Comparison of ENCODE assay signal across 7 cellular contexts in the genomic region with DNA sequence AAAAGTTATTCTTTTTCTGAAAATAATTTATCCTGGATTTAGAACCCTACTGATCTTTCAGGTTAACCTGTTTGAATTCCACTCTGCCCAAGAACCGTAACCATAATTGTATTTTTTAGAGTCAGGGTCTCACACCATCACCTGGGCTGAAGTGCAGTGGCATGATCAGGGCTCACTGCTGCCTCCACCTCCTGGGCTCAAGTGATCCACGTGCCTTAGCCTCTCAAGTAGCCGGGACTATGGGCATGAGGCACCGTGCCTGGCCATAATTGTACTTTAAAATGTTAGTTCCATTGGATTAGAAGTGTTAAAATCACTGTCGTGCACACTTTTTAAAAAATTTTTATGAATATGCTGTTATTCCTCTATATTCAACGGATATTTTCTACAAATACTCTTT. TPM values are rescaled to one million over a fixed set of nuclear protein-coding genes. Genes with fewer than 3 reads are reported as not detected.
DNase-seq lines count a peak whose midpoint lies in the region; ATAC-seq and TF ChIP-seq lines count a peak whose summit lies in the region.

No MANE protein-coding gene starts in this region.

- peak overlapping the region; percentile 80 to 83 for H3K4me3 Mint-ChIP-seq in H9

- peak overlapping the region; percentile 74 to 90 for H3K4me3 ChIP-seq in Panc1 (ENCODE audit: low read depth in 2 of 2, low read length in 2 of 2)
- peak overlapping the region in 3 of 4 experiments; percentile 67 to 82 (median 77) for H3K4me3 ChIP-seq in fibroblast of lung (replicated peaks in 1 of 4; ENCODE audit: control extremely low read depth in 1 of 4, insufficient read depth in 1 of 4, low read depth in 3 of 4, low read length in 4 of 4)
- peak overlapping the region; percentile 91 for H3K4me3 ChIP-seq in retinal pigment epithelial cell (ENCODE audit: low read length)

- CTCF ChIA-PET in Panc1 (lab: Charles Lee) = no interaction called here

- H2BK12ac ChIP-seq in H9 (ENCODE audit: insufficient read length, low read depth, low read length) = no peak overlapping the region

- no peak overlapping the region for H4K8ac ChIP-seq in H9 (replicated peaks; ENCODE audit: insufficient read length, low read depth, low read length)

- H3K9me3 Mint-ChIP-seq in H9 = no peaks in the 10 kb centered on the region

- WGBS in H9 (ENCODE audit: extremely low coverage, insufficient read length, low lambda C conversion rate) = no CpG with 5 or more reads among the region's 6 CpGs

- no peaks in the 10 kb centered on the region; a peak in 2 of 7 replicates for H3K36me3 Mint-ChIP-seq in H9 (ENCODE audit: insufficient read depth in 1 of 3, low read depth in 3 of 3)

- no peak overlapping the region; a peak in 1 of 7 replicates for H3K27ac Mint-ChIP-seq in H9

- no peak overlapping the region for H3K27ac ChIP-seq in H9 (ENCODE audit: insufficient read length, low read depth, low read length)
- H3K27ac ChIP-seq in Panc1 (ENCODE audit: low read length) = peak overlapping the region; percentile 83
- no peak overlapping the region for H3K27ac ChIP-seq in fibroblast of lung (ENCODE audit: insufficient read depth, low read length)
- H3K27ac ChIP-seq in foreskin keratinocyte = no peak overlapping the region

- H3K23me2 ChIP-seq in H9 (ENCODE audit: insufficient read length, low read depth, low read length, poor library complexity, severe bottlenecking) = peaks cover 10% of the 10 kb centered on the region

- H2BK20ac ChIP-seq in H9 (ENCODE audit: low read depth, low read length, poor library complexity, severe bottlenecking) = no peak overlapping the region

- in situ Hi-C loops in Panc1 (cut with HindIII; ENCODE audit: low pct_unique_long_range_greater_than_20kb, low sequenced_read_pairs) = no loop called here

- H3K4me1 ChIP-seq in H9 (ENCODE audit: insufficient read depth, low read length) = no peaks in the 10 kb centered on the region; the same call in 1 of the 2 replicates
- peaks cover 11% of the 10 kb centered on the region; the same call in 1 of the 2 replicates for H3K4me1 ChIP-seq in Panc1 (ENCODE audit: control insufficient read depth, insufficient read depth, low read length)
- H3K4me1 ChIP-seq in fibroblast of lung (ENCODE audit: control insufficient read depth, extremely low read depth, insufficient read depth, low read length) = no peaks in the 10 kb centered on the region
- peaks cover 16% of the 10 kb centered on the region for H3K4me1 ChIP-seq in foreskin keratinocyte

- no peak overlapping the region for H2AFZ ChIP-seq in H9 (ENCODE audit: low read length)
- no peak overlapping the region for H2AFZ ChIP-seq in fibroblast of lung (ENCODE audit: low read length)

- ATAC-seq in Panc1 = no peak
- ATAC-seq in foreskin keratinocyte = no peak
- ATAC-seq in GM21360 (IDR thresholded peaks at IDR 0.05; ENCODE audit: unreplicated experiment) = no peak

- H3K4me2 ChIP-seq in H9 (ENCODE audit: insufficient read depth, insufficient read length, low read length) = peak overlapping the region; percentile 58
- peak overlapping the region; percentile 94 for H3K4me2 ChIP-seq in fibroblast of lung (ENCODE audit: extremely low read depth, insufficient read depth, low read length)

- H3K79me1 ChIP-seq in H9 (ENCODE audit: insufficient read depth, low read depth, low read length, poor library complexity, severe bottlenecking) = no peaks in the 10 kb centered on the region

- no peak overlapping the region for H2BK120ac ChIP-seq in H9 (ENCODE audit: low read depth, low read length, poor library complexity, severe bottlenecking)

- intact Hi-C loops in Panc1 (cut with micrococcal nuclease; ENCODE audit: unreplicated experiment) = loop anchor here (5.0 kb wide), 1 partner anchor 135 kb away; no protein-coding TSS in a partner anchor

- H3K56ac ChIP-seq in H9 (ENCODE audit: insufficient read length, low read depth, low read length) = no peak overlapping the region

- no peak for TF ChIP-seq CTCF in H9 (conservative IDR thresholded peaks at IDR 0.05)
- TF ChIP-seq CTCF in Panc1 (IDR thresholded peaks at IDR 0.05) = no peak
- TF ChIP-seq CTCF in fibroblast of lung (conservative IDR thresholded peaks at IDR 0.05 in 1 of 2, IDR thresholded peaks at IDR 0.05 in 1 of 2; ENCODE audit: low read depth in 1 of 2, low read length in 2 of 2) = no peak
- no peak for TF ChIP-seq CTCF in retinal pigment epithelial cell (conservative IDR thresholded peaks at IDR 0.05; ENCODE audit: low read depth, low read length)
- no peak for TF ChIP-seq CTCF in foreskin keratinocyte (conservative IDR thresholded peaks at IDR 0.05)

- H2AK5ac ChIP-seq in H9 (ENCODE audit: insufficient read length, low read length) = no peak overlapping the region

- H3K27me3 Mint-ChIP-seq in H9 (ENCODE audit: low read depth) = no peaks in the 10 kb centered on the region

- BruUV-seq in Panc1 (replicated peaks; lab: Mats Ljungman, UMichigan) = no TSS peak

- DNase-seq in H9 = peak; percentile 40
- no peak for DNase-seq in Panc1 (ENCODE audit: low read depth, low spot score)
- no peak for DNase-seq in fibroblast of lung (ENCODE audit: low read depth in 2 of 2)
- no peak for DNase-seq in retinal pigment epithelial cell (ENCODE audit: low read depth)
- DNase-seq in foreskin keratinocyte = no peak
- DNase-seq in NOMO-1 treated with dmso at 0.1 percent for 144 hours (lab: John Stamatoyannopoulos, UW; ENCODE audit: unreplicated experiment) = no peak

- POLR2A ChIA-PET in Panc1 (lab: Charles Lee) = no interaction called here

- H4K20me1 ChIP-seq in H9 (ENCODE audit: control insufficient read depth, insufficient read depth, insufficient read length) (no peaks in the 10 kb centered on the region), fibroblast of lung (ENCODE audit: control insufficient read depth, extremely low read depth, insufficient read depth, low read length) (no peaks in the 10 kb centered on the region)

- H3K4ac ChIP-seq in H9 (ENCODE audit: low read depth, low read length) = no peak overlapping the region

- no peak overlapping the region for H3K18ac ChIP-seq in H9 (ENCODE audit: insufficient read length, low read depth, low read length)

- H3T11ph ChIP-seq in H9 (ENCODE audit: low read length) = no peak overlapping the region

- H3K4me1 Mint-ChIP-seq in H9 = peaks cover 19% of the 10 kb centered on the region in 2 experiments

- no peak overlapping the region for H2BK5ac ChIP-seq in H9 (ENCODE audit: insufficient read length, low read length)

- H4K91ac ChIP-seq in H9 (ENCODE audit: insufficient read length, low read depth, low read length) = no peak overlapping the region

- peaks cover 4% of the 10 kb centered on the region; the same call in 1 of the 2 replicates for H3K79me2 ChIP-seq in H9 (ENCODE audit: insufficient read depth, low read length)
- H3K79me2 ChIP-seq in fibroblast of lung (ENCODE audit: control insufficient read depth, insufficient read depth, low read length) = peaks cover 24% of the 10 kb centered on the region

- H3K9ac ChIP-seq in H9 (ENCODE audit: extremely low read depth, insufficient read length, low read length) (no peak overlapping the region), fibroblast of lung (ENCODE audit: insufficient read depth, low read length) (no peak overlapping the region)

- no peaks in the 10 kb centered on the region for H3K9me3 ChIP-seq in H9 (ENCODE audit: control insufficient read depth, low read depth, low read length)
- H3K9me3 ChIP-seq in Panc1 (ENCODE audit: control insufficient read depth, insufficient read depth, low read depth, low read length) = no peaks in the 10 kb centered on the region
- H3K9me3 ChIP-seq in fibroblast of lung (ENCODE audit: control insufficient read depth, insufficient read depth, low read depth, low read length) = no peaks in the 10 kb centered on the region

- H4K5ac ChIP-seq in H9 (ENCODE audit: insufficient read length, low read depth, low read length) = no peak overlapping the region

- no peaks in the 10 kb centered on the region; the same call in 1 of the 2 replicates for H3K36me3 ChIP-seq in Panc1 (ENCODE audit: control insufficient read depth, insufficient read depth, low read length)
- H3K36me3 ChIP-seq in fibroblast of lung (ENCODE audit: control insufficient read depth, insufficient read depth, low read length) = no peaks in the 10 kb centered on the region

- no peak overlapping the region for H3K14ac ChIP-seq in H9 (ENCODE audit: insufficient read depth, low read length)

- no peak overlapping the region for H2BK15ac ChIP-seq in H9 (ENCODE audit: low read depth, low read length)

- no peak overlapping the region for H3K23ac ChIP-seq in H9 (ENCODE audit: insufficient read length, low read depth, low read length)

- H3K27me3 ChIP-seq in H9 (ENCODE audit: insufficient read depth, low read length) (no peaks in the 10 kb centered on the region), Panc1 (ENCODE audit: control insufficient read depth, insufficient read depth, low read length) (no peaks in the 10 kb centered on the region), fibroblast of lung (ENCODE audit: control insufficient read depth, insufficient read depth, low read length) (no peaks in the 10 kb centered on the region), foreskin keratinocyte (no peaks in the 10 kb centered on the region)

RNA-seq across cellular contexts. Expression of gene MTMR10, which starts 1.0 kb away (rescaled TPM):
- total RNA-seq in H9 (2021) = 20.4 and 23.2 TPM in 2 replicates
- total RNA-seq in Panc1 (2021; ENCODE audit: unreplicated experiment) = 19.5 TPM
- polyA plus RNA-seq in Panc1 (2012; ENCODE audit: insufficient read length) = 9.8 TPM
- total RNA-seq in fibroblast of lung = 13.6 and 17.3 TPM in 2 replicates
- 24.0 and 44.6 TPM in 2 replicates for polyA plus RNA-seq in fibroblast of lung
- polyA plus RNA-seq in fibroblast of lung (2012) = 12.4 and 23.1 TPM in 2 replicates
- 6.3 and 16.5 TPM in 2 replicates for polyA minus RNA-seq in fibroblast of lung (ENCODE audit: low replicate concordance)
- total RNA-seq in foreskin keratinocyte = 11.5 and 13.8 TPM in 2 replicates
- polyA plus RNA-seq in foreskin keratinocyte = 2.7 and 3.9 TPM in 2 replicates
